In the genomic region with DNA sequence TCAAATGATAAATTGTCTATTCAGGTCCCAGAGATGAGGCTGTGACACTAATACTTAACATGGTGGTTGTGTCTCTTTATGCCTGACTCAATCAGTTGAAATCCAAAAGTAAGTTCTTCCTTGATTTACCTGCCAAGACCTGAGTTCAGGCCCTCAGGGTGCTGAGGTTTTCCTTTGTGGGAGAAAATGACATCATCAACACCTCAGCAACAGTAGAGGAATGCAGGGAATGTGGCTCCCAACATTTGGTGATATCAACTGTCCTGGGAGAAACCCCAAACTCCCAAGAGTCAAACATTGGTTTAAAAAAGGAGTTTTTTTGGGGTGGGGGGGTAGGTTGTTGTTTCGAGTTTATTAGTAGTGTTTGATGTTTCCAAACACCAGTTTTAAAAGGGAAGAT, we compare ENCODE assay signal across 14 cellular contexts. TPM values are rescaled to one million over a fixed set of nuclear protein-coding genes. Genes with fewer than 3 reads are reported as not detected.
DNase-seq lines count a peak whose midpoint lies in the region; ATAC-seq and TF ChIP-seq lines count a peak whose summit lies in the region.
"Had no signal": no experiment of that assay in that cellular context is flagged by ENCODE, and none has a peak within 500 bp of the region (broad histone marks: within the 10 kb centered on the region; RNA-seq: fewer than 3 reads in every experiment).

No MANE protein-coding gene starts in this region.

- H4K20me1 ChIP-seq in BLaER1 (no peaks in the 10 kb centered on the region), mammary epithelial cell (ENCODE audit: insufficient read depth, low read length) (no peaks in the 10 kb centered on the region)

- in situ Hi-C loops in mammary epithelial cell (cut with MboI; ENCODE audit: low sequenced_read_pairs in 2 of 2), result no loop called here

- intact Hi-C loops in mammary epithelial cell (cut with micrococcal nuclease), result loop anchor here (1.0 kb wide), 3 partner anchors 9 to 50 kb away; partner anchors contain the start of genes RNF43 and SUPT4H1

- BruUV-seq in mammary epithelial cell (replicated peaks; lab: Mats Ljungman, UMichigan), result no TSS peak

- DNase-seq in mammary epithelial cell (peak; percentile 91), mesothelial cell of epicardium (ENCODE audit: low spot score in 2 of 2, unreplicated experiment in 2 of 2) (no peak), coronary artery (ENCODE audit: low spot score) (no peak), activated T-cell treated with anti-CD3 and anti-CD28 coated beads for 4 hours (no peak)
- DNase-seq in activated CD4-positive, alpha-beta T cell treated with anti-CD3 and anti-CD28 coated beads for 4 hours, result no peak
- DNase-seq: activated naive CD4-positive, alpha-beta T cell; dermis blood vessel endothelial cell; heart left ventricle; NCI-H2081; thyroid gland had no signal

- no peak for TF ChIP-seq RAD21 in Ishikawa (IDR thresholded peaks at IDR 0.05; ENCODE audit: low read depth)

- H3K4me2 ChIP-seq in BLaER1, result peak overlapping the region; percentile 69
- peak overlapping the region; percentile 82 for H3K4me2 ChIP-seq in mammary epithelial cell (ENCODE audit: insufficient read depth, low read depth, low read length)

- no peak for TF ChIP-seq EP300 in Ishikawa (IDR thresholded peaks at IDR 0.05; ENCODE audit: borderline replicate concordance)

- H3K9me3 Mint-ChIP-seq in mesothelial cell of epicardium, result no peaks in the 10 kb centered on the region

- H3K4me3 Mint-ChIP-seq in mesothelial cell of epicardium, result no peak overlapping the region

- H3K4me1 ChIP-seq in BLaER1, result peaks cover 19% of the 10 kb centered on the region
- peaks cover 55% of the 10 kb centered on the region for H3K4me1 ChIP-seq in mammary epithelial cell (ENCODE audit: insufficient read depth, low read length)
- H3K4me1 ChIP-seq: heart left ventricle, thyroid gland had no signal

- peaks cover 39% of the 10 kb centered on the region for H3K79me2 ChIP-seq in mammary epithelial cell (ENCODE audit: insufficient read depth, low read length)

- peaks cover 6% of the 10 kb centered on the region for H3K36me3 Mint-ChIP-seq in mesothelial cell of epicardium

- H3K9me3 ChIP-seq in BLaER1 (no peaks in the 10 kb centered on the region), mammary epithelial cell (replicated peaks; ENCODE audit: insufficient read depth, low read length) (no peaks in the 10 kb centered on the region)
- H3K9me3 ChIP-seq: heart left ventricle, thyroid gland had no signal

- H3K4me3 ChIP-seq in BLaER1 (no peak overlapping the region), mammary epithelial cell (replicated peaks in 1 of 3; ENCODE audit: insufficient read depth in 1 of 3, low read depth in 2 of 3, low read length in 3 of 3) (peak overlapping the region in 2 of 3 experiments; percentile 4 to 29), coronary artery (no peak overlapping the region)
- H3K4me3 ChIP-seq: heart left ventricle, thyroid gland had no signal

- H3K27me3 ChIP-seq in BLaER1, result no peaks in the 10 kb centered on the region
- H3K27me3 ChIP-seq in mammary epithelial cell (ENCODE audit: insufficient read depth, low read length), result no peaks in the 10 kb centered on the region
- H3K27me3 ChIP-seq: thyroid gland had no signal

- H3K9ac ChIP-seq in BLaER1 (no peak overlapping the region), mammary epithelial cell (ENCODE audit: insufficient read depth, low read length) (peak overlapping the region; percentile 59)

- H3K27ac ChIP-seq in BLaER1, result no peak overlapping the region
- peak overlapping the region; percentile 96 for H3K27ac ChIP-seq in mammary epithelial cell (ENCODE audit: insufficient read depth, low read depth, low read length)
- H3K27ac ChIP-seq in coronary artery, result no peak overlapping the region
- H3K27ac ChIP-seq: heart left ventricle, thyroid gland had no signal

- H2AFZ ChIP-seq in mammary epithelial cell (ENCODE audit: low read depth, low read length), result no peak overlapping the region

- no peak for ATAC-seq in GM19035 (IDR thresholded peaks at IDR 0.05; ENCODE audit: unreplicated experiment)
- ATAC-seq: heart left ventricle had no signal

- H3K27me3 Mint-ChIP-seq in mesothelial cell of epicardium (ENCODE audit: low read depth), result no peaks in the 10 kb centered on the region

- TF ChIP-seq CTCF in mammary epithelial cell (conservative IDR thresholded peaks at IDR 0.05 in 1 of 2, IDR thresholded peaks at IDR 0.05 in 1 of 2; ENCODE audit: extremely low read depth in 1 of 2, insufficient read depth in 1 of 2, low read depth in 1 of 2, low read length in 2 of 2) (no peak), mesothelial cell of epicardium (IDR thresholded peaks at IDR 0.05; ENCODE audit: unreplicated experiment) (no peak), coronary artery (IDR thresholded peaks at IDR 0.05) (no peak)

- peak overlapping the region; percentile 85 for H3K27ac Mint-ChIP-seq in mesothelial cell of epicardium

- CTCF ChIA-PET in mammary epithelial cell (lab: Charles Lee; ENCODE audit: low non-redundant PET), result no interaction called here

- 0% methylated on average over 1 of the region's 1 CpG for WGBS in mammary epithelial cell (ENCODE audit: low coverage, missing lambda C conversion rate)

- peaks cover 82% of the 10 kb centered on the region for H3K4me1 Mint-ChIP-seq in mesothelial cell of epicardium

- H3K36me3 ChIP-seq in BLaER1 (no peaks in the 10 kb centered on the region), mammary epithelial cell (ENCODE audit: insufficient read depth, low read length) (no peaks in the 10 kb centered on the region)
- H3K36me3 ChIP-seq: heart left ventricle, thyroid gland had no signal

- dilution Hi-C loops in mammary epithelial cell (cut with HindIII; ENCODE audit: low sequenced_read_pairs), result no loop called here

TF ChIP-seq in Ishikawa, 13 proteins besides CTCF, POLR2A, EP300 and RAD21:
- peak; percentile 80 for TF ChIP-seq TEAD4 (IDR thresholded peaks at IDR 0.05)
- no peak for TF ChIP-seq EGR1 (IDR thresholded peaks at IDR 0.05)

RNA-seq across cellular contexts. Expression of gene RNF43, which starts 14.7 kb away (rescaled TPM):
- total RNA-seq in mammary epithelial cell (10 to 100 TPM in 1 of 2 donors, 1 to 10 TPM in 1; 9.3 to 11.4 TPM), mesothelial cell of epicardium (38.7 to 40.3 TPM (median 39.0 TPM) in 3 replicates)
- 6.4 TPM for polyA plus RNA-seq in mammary epithelial cell
- 9.7 TPM for polyA minus RNA-seq in mammary epithelial cell
- total RNA-seq: dermis blood vessel endothelial cell had no signal
- polyA plus RNA-seq: BJ had no signal

RNA-seq across cellular contexts. Expression of gene SUPT4H1, which starts 50.7 kb away (rescaled TPM):
- total RNA-seq in mammary epithelial cell, result 10 to 100 TPM; 32.3 to 55.3 TPM
- 94.7 TPM for polyA plus RNA-seq in mammary epithelial cell
- polyA minus RNA-seq in mammary epithelial cell, result 126 TPM
- 76.8 to 90.7 TPM (median 86.6 TPM) in 3 replicates for total RNA-seq in mesothelial cell of epicardium

Comparison
In these comparisons a context has a peak if more than half of its experiments do, and no peak if none do; other contexts are left out.
1. H3K4me3 ChIP-seq: peak in mammary epithelial cell (2 of 3); none in BLaER1 (single experiment) and coronary artery (single experiment).